ENCODE assay signal across 8 cellular contexts in genomic region chr17:43398724-43399595, GRCh38. TPM values are rescaled to one million over a fixed set of nuclear protein-coding genes. Genes with fewer than 3 reads are reported as not detected.
DNase-seq lines count a peak whose midpoint lies in the region; ATAC-seq and TF ChIP-seq lines count a peak whose summit lies in the region.

ARL4D (plus strand) TSS chr17:43398993; CDS start chr17:43399733, 740 bp downstream.

- DNase-seq in HFFc6, result peak; percentile 40
- peak; percentile 83 for DNase-seq in NCI-H460 (ENCODE audit: extremely low read depth, low read depth)
- DNase-seq in activated CD4-positive, alpha-beta T cell treated with anti-CD3 and anti-CD28 coated beads, Interleukin-2, amount 10 ng/mL, durations not matched to agents 7 days and 5 days, result peak; percentile 86
- DNase-seq in colonic mucosa, result peak; percentile 92
- DNase-seq in left kidney (ENCODE audit: low read depth, low spot score), result peak; percentile 93
- DNase-seq in stimulated activated CD4-positive, alpha-beta T cell treated with anti-CD3 and anti-CD28 coated beads, Interleukin-1b, Interleukin-23, amount 100 ng/mL, for 4 hours (ENCODE audit: low read depth in 2 of 2), result peak; percentile 74 to 77

- no peak for ATAC-seq in GM21737 (IDR thresholded peaks at IDR 0.05; ENCODE audit: unreplicated experiment)

- no peaks in the 10 kb centered on the region for H3K27me3 ChIP-seq in colonic mucosa

- no peak for TF ChIP-seq CTCF in C4-2B (conservative IDR thresholded peaks at IDR 0.05)
- no peak for TF ChIP-seq CTCF in HFFc6 (IDR thresholded peaks at IDR 0.05)
- no peak for TF ChIP-seq CTCF in colonic mucosa (IDR thresholded peaks at IDR 0.05)

- peaks cover 52% of the 10 kb centered on the region for H3K4me1 Mint-ChIP-seq in HFFc6 (ENCODE audit: low read depth)
- peaks cover 41% of the 10 kb centered on the region for H3K4me1 Mint-ChIP-seq in activated CD4-positive, alpha-beta T cell treated with anti-CD3 and anti-CD28 coated beads, Interleukin-2, amount 10 ng/mL, durations not matched to agents 7 days and 5 days

- peaks cover 37% of the 10 kb centered on the region for H3K36me3 Mint-ChIP-seq in HFFc6 (ENCODE audit: low read depth)
- no peaks in the 10 kb centered on the region for H3K36me3 Mint-ChIP-seq in activated CD4-positive, alpha-beta T cell treated with anti-CD3 and anti-CD28 coated beads, Interleukin-2, amount 10 ng/mL, durations not matched to agents 7 days and 5 days (ENCODE audit: low read depth)

- no peaks in the 10 kb centered on the region for H3K9me3 ChIP-seq in colonic mucosa

- CTCF ChIA-PET in activated CD4-positive, alpha-beta T cell treated with anti-CD3 and anti-CD28 coated beads, Interleukin-2, amount 10 ng/mL, durations not matched to agents 7 days and 5 days (lab: Charles Lee), result interaction anchor here (0.6 to 14.7 kb wide), 11 partner anchors 9 to 1751 kb away, joined by 3 to 240 read pairs (median 4); partner anchors contain the start of gene DHX8

- H3K4me3 Mint-ChIP-seq in HFFc6, result peak within 1 kb of the TSS; percentile 94
- H3K4me3 Mint-ChIP-seq in activated CD4-positive, alpha-beta T cell treated with anti-CD3 and anti-CD28 coated beads, Interleukin-2, amount 10 ng/mL, durations not matched to agents 7 days and 5 days, result peak within 1 kb of the TSS; percentile 90

- peak within 1 kb of the TSS; percentile 99 for H3K27ac Mint-ChIP-seq in HFFc6
- H3K27ac Mint-ChIP-seq in activated CD4-positive, alpha-beta T cell treated with anti-CD3 and anti-CD28 coated beads, Interleukin-2, amount 10 ng/mL, durations not matched to agents 7 days and 5 days, result peak within 1 kb of the TSS; percentile 94

- no peaks in the 10 kb centered on the region for H3K4me1 ChIP-seq in colonic mucosa

- no peaks in the 10 kb centered on the region for H3K9me3 Mint-ChIP-seq in HFFc6
- no peaks in the 10 kb centered on the region for H3K9me3 Mint-ChIP-seq in activated CD4-positive, alpha-beta T cell treated with anti-CD3 and anti-CD28 coated beads, Interleukin-2, amount 10 ng/mL, durations not matched to agents 7 days and 5 days

- peaks cover 16% of the 10 kb centered on the region for H3K27me3 Mint-ChIP-seq in HFFc6 (ENCODE audit: insufficient read depth)
- no peaks in the 10 kb centered on the region for H3K27me3 Mint-ChIP-seq in activated CD4-positive, alpha-beta T cell treated with anti-CD3 and anti-CD28 coated beads, Interleukin-2, amount 10 ng/mL, durations not matched to agents 7 days and 5 days

- POLR2A ChIA-PET in activated CD4-positive, alpha-beta T cell treated with anti-CD3 and anti-CD28 coated beads, Interleukin-2, amount 10 ng/mL, durations not matched to agents 7 days and 5 days (lab: Charles Lee), result interaction anchor here (0.6 to 1.9 kb wide), 3 partner anchors 31 to 48 kb away, joined by 3 to 9 read pairs (median 7); no protein-coding TSS in a partner anchor

- intact Hi-C loops in colonic mucosa (cut with DNase I), result no loop called here

- H3K9ac ChIP-seq in colonic mucosa (ENCODE audit: low read depth in 2 of 2, low read length in 2 of 2), result peak within 1 kb of the TSS; percentile 35 to 81

- peak within 1 kb of the TSS; percentile 64 for H3K4me3 ChIP-seq in colonic mucosa

- peak within 1 kb of the TSS; percentile 66 for H3K27ac ChIP-seq in C4-2B
- H3K27ac ChIP-seq in colonic mucosa, result peak within 1 kb of the TSS; percentile 57

- H3K36me3 ChIP-seq in colonic mucosa, result no peaks in the 10 kb centered on the region

RNA-seq across cellular contexts. Expression of gene ARL4D, which starts in this region (rescaled TPM):
- 10 to 100 TPM; 24.9 to 27.5 (median 26.3) TPM for total RNA-seq in HFFc6 (2021; fragmentation: NEBNext Ultra II Directional; extraction: Animal tissue kit (Norgen Biotek cat#: 25700))
- total RNA-seq in NCI-H460 (2014; rRNA removed; shearing (Covaris generic)), result 84.7 and 89.8 TPM in 2 replicates
- polyA plus RNA-seq in NCI-H460 (2014; cell fraction: nucleus; rRNA removed), result 44.5 and 49.5 TPM in 2 replicates
- total RNA-seq in activated CD4-positive, alpha-beta T cell treated with anti-CD3 and anti-CD28 coated beads, Interleukin-2, amount 10 ng/mL, durations not matched to agents 7 days and 5 days, result 1 to 10 TPM; 2.1 to 2.2 TPM
- 1 to 10 TPM; 2.0 to 5.7 TPM for total RNA-seq in colonic mucosa

Comparison
In these comparisons a context has a peak if more than half of its experiments do, and no peak if none do; other contexts are left out.
1. DNase-seq: peak in every context shown above with its lines; median percentile 93 in left kidney; 92 in colonic mucosa; 86 in activated CD4-positive, alpha-beta T cell treated with anti-CD3 and anti-CD28 coated beads, Interleukin-2, amount 10 ng/mL, durations not matched to agents 7 days and 5 days; 83 in NCI-H460; 76 in stimulated activated CD4-positive, alpha-beta T cell treated with anti-CD3 and anti-CD28 coated beads, Interleukin-1b, Interleukin-23, amount 100 ng/mL, for 4 hours; 40 in HFFc6.